Comparison of ENCODE assay signal across 8 cellular contexts in the genomic region with DNA sequence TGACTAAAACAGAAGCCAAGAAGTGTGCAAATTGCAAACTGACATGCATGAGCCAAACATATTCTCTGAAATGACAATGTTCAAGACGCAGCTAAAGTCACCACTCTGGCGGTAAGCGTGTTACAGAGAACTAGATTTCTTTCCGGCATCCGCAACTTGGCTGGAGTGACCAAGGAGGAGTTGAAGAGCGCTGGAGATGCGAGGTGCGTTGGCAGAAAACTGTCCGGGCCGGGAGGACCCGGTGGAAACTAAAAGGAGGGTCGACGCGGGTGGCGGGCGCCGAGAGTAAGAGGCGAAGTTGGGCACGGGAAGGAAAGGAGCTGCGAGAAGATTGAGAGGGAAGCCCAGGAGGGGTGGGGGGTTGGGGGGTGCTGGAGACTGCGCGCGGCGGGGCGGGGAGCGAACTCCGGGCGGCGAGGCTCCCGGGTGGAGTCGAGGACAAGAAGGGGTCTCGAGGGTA. TPM values are rescaled to one million over a fixed set of nuclear protein-coding genes. Genes with fewer than 3 reads are reported as not detected.
DNase-seq lines count a peak whose midpoint lies in the region; ATAC-seq and TF ChIP-seq lines count a peak whose summit lies in the region.

No MANE protein-coding gene starts in this region.

- TF ChIP-seq CTCF in CD4-positive, alpha-beta T cell (IDR thresholded peaks at IDR 0.05): no peak
- TF ChIP-seq CTCF in NB4 (IDR thresholded peaks at IDR 0.05; ENCODE audit: low read depth, low read length): no peak

- H3K36me3 Mint-ChIP-seq in CD4-positive, alpha-beta T cell (ENCODE audit: low read depth): peaks cover 5% of the 10 kb centered on the region
- peaks cover 12% of the 10 kb centered on the region for H3K36me3 Mint-ChIP-seq in activated T-helper 2 cell treated with anti-CD3 and anti-CD28 coated beads, Interferon-gamma antibody, Interleukin-2, Interleukin-4, amounts not matched to agents 10 μg/mL and 5 μg/mL and 100 μg/mL, durations not matched to agents 14 hours and 24 hours and 36 hours (ENCODE audit: low read depth)

- H3K27ac ChIP-seq in CD4-positive, alpha-beta T cell (ENCODE audit: low read depth, low read length): peak overlapping the region; percentile 55

- H3K4me3 ChIP-seq in NB4 (ENCODE audit: low read depth, low read length): peak overlapping the region; percentile 48

- peak; percentile 15 for ATAC-seq in CD4-positive, alpha-beta T cell (ENCODE audit: poor library complexity)
- ATAC-seq in GM21381 (IDR thresholded peaks at IDR 0.05; ENCODE audit: unreplicated experiment) (peak; percentile 11), left cardiac atrium (peak; percentile 12 to 16)

- intact Hi-C loops in CD4-positive, alpha-beta T cell (cut with DNase I, micrococcal nuclease): loop anchor here in 1 of 2 experiments (2.0 kb wide), 1 partner anchor 51 kb away; no protein-coding TSS in a partner anchor
- intact Hi-C loops in activated T-helper 2 cell treated with anti-CD3 and anti-CD28 coated beads, Interferon-gamma antibody, Interleukin-2, Interleukin-4, amounts not matched to agents 10 μg/mL and 5 μg/mL and 100 μg/mL, durations not matched to agents 14 hours and 24 hours and 36 hours (cut with micrococcal nuclease): loop anchor here (2.0 to 5.0 kb wide), 5 partner anchors 19 to 1280 kb away; a partner anchor contains a TSS
- intact Hi-C loops in left cardiac atrium (cut with DNase I): no loop called here

- no peaks in the 10 kb centered on the region for H3K9me3 Mint-ChIP-seq in CD4-positive, alpha-beta T cell
- H3K9me3 Mint-ChIP-seq in activated T-helper 2 cell treated with anti-CD3 and anti-CD28 coated beads, Interferon-gamma antibody, Interleukin-2, Interleukin-4, amounts not matched to agents 10 μg/mL and 5 μg/mL and 100 μg/mL, durations not matched to agents 14 hours and 24 hours and 36 hours: no peaks in the 10 kb centered on the region

- peak in 1 of 10 experiments; percentile 14 for DNase-seq in CD4-positive, alpha-beta T cell
- DNase-seq in NB4 (ENCODE audit: low read depth): peak; percentile 74
- DNase-seq in activated T-helper 2 cell treated with anti-CD3 and anti-CD28 coated beads, Interferon-gamma antibody, Interleukin-2, Interleukin-4, amounts not matched to agents 10 μg/mL and 5 μg/mL and 100 μg/mL, durations not matched to agents 14 hours and 24 hours and 36 hours (ENCODE audit: low spot score): peak; percentile 24
- peak; percentile 35 for DNase-seq in left cardiac atrium
- DNase-seq in renal cortical epithelial cell (ENCODE audit: low read depth): peak; percentile 17
- DNase-seq in NCI-H1105 treated with DMSO at 0.1 percent for 48 hours (lab: John Stamatoyannopoulos, UW): no peak
- DNase-seq in SHP77 treated with DMSO at 0.1 percent for 48 hours (lab: John Stamatoyannopoulos, UW): no peak

- peaks cover 48% of the 10 kb centered on the region for H3K4me1 Mint-ChIP-seq in CD4-positive, alpha-beta T cell (ENCODE audit: low read depth)
- H3K4me1 Mint-ChIP-seq in activated T-helper 2 cell treated with anti-CD3 and anti-CD28 coated beads, Interferon-gamma antibody, Interleukin-2, Interleukin-4, amounts not matched to agents 10 μg/mL and 5 μg/mL and 100 μg/mL, durations not matched to agents 14 hours and 24 hours and 36 hours (ENCODE audit: low read depth): peaks cover 42% of the 10 kb centered on the region

- CTCF ChIA-PET in CD4-positive, alpha-beta T cell (lab: Charles Lee): interaction anchor here (0.7 kb wide), 1 partner anchor 30 kb away, joined by 3 read pairs; no protein-coding TSS in a partner anchor

- H3K27me3 Mint-ChIP-seq in CD4-positive, alpha-beta T cell: no peaks in the 10 kb centered on the region
- H3K27me3 Mint-ChIP-seq in activated T-helper 2 cell treated with anti-CD3 and anti-CD28 coated beads, Interferon-gamma antibody, Interleukin-2, Interleukin-4, amounts not matched to agents 10 μg/mL and 5 μg/mL and 100 μg/mL, durations not matched to agents 14 hours and 24 hours and 36 hours (ENCODE audit: low read depth): no peaks in the 10 kb centered on the region

- peak overlapping the region; percentile 89 for H3K27ac Mint-ChIP-seq in CD4-positive, alpha-beta T cell
- peak overlapping the region; percentile 100 for H3K27ac Mint-ChIP-seq in activated T-helper 2 cell treated with anti-CD3 and anti-CD28 coated beads, Interferon-gamma antibody, Interleukin-2, Interleukin-4, amounts not matched to agents 10 μg/mL and 5 μg/mL and 100 μg/mL, durations not matched to agents 14 hours and 24 hours and 36 hours

- POLR2A ChIA-PET in CD4-positive, alpha-beta T cell (lab: Charles Lee): interaction anchor here (0.6 to 5.6 kb wide), 4 partner anchors 8 to 52 kb away, joined by 3 to 62 read pairs (median 4); a partner anchor contains a TSS

- H3K4me3 Mint-ChIP-seq in CD4-positive, alpha-beta T cell: peak overlapping the region; percentile 95
- H3K4me3 Mint-ChIP-seq in activated T-helper 2 cell treated with anti-CD3 and anti-CD28 coated beads, Interferon-gamma antibody, Interleukin-2, Interleukin-4, amounts not matched to agents 10 μg/mL and 5 μg/mL and 100 μg/mL, durations not matched to agents 14 hours and 24 hours and 36 hours (ENCODE audit: low read depth): peak overlapping the region; percentile 100

- no peaks in the 10 kb centered on the region for H3K27me3 ChIP-seq in CD4-positive, alpha-beta T cell (ENCODE audit: control insufficient read depth, insufficient read depth, low read length)

- no peaks in the 10 kb centered on the region for H3K9me3 ChIP-seq in CD4-positive, alpha-beta T cell (ENCODE audit: control insufficient read depth, low read length)

- no peak for TF ChIP-seq POLR2A in NB4 (IDR thresholded peaks at IDR 0.05; ENCODE audit: extremely low read depth, insufficient read length)

RNA-seq across cellular contexts. Expression of a gene that starts 0.8 kb away (rescaled TPM):
- total RNA-seq in CD4-positive, alpha-beta T cell: 10 to 100 TPM; 34.9 to 36.5 TPM
- total RNA-seq in activated T-helper 2 cell treated with anti-CD3 and anti-CD28 coated beads, Interferon-gamma antibody, Interleukin-2, Interleukin-4, amounts not matched to agents 10 μg/mL and 5 μg/mL and 100 μg/mL, durations not matched to agents 14 hours and 24 hours and 36 hours: 44.0 and 49.2 TPM in 2 replicates
- total RNA-seq in left cardiac atrium: 1 to 10 TPM; 5.6 to 6.6 TPM
- total RNA-seq in renal cortical epithelial cell: 57.7 and 140 TPM in 2 replicates

RNA-seq across cellular contexts. Expression of a gene that starts 52.0 kb away (rescaled TPM):
- 1 to 10 TPM; 7.2 to 9.1 TPM for total RNA-seq in CD4-positive, alpha-beta T cell
- total RNA-seq in activated T-helper 2 cell treated with anti-CD3 and anti-CD28 coated beads, Interferon-gamma antibody, Interleukin-2, Interleukin-4, amounts not matched to agents 10 μg/mL and 5 μg/mL and 100 μg/mL, durations not matched to agents 14 hours and 24 hours and 36 hours: 17.0 and 18.7 TPM in 2 replicates
- total RNA-seq in left cardiac atrium (10 to 100 TPM; 26.6 to 34.2 TPM), renal cortical epithelial cell (28.3 and 39.2 TPM in 2 replicates)

Comparison
In these comparisons a context has a peak if more than half of its experiments do, and no peak if none do; other contexts are left out.
1. DNase-seq: peak in NB4 (single experiment), activated T-helper 2 cell treated with anti-CD3 and anti-CD28 coated beads, Interferon-gamma antibody, Interleukin-2, Interleukin-4, amounts not matched to agents 10 μg/mL and 5 μg/mL and 100 μg/mL, durations not matched to agents 14 hours and 24 hours and 36 hours (single experiment), left cardiac atrium (single experiment) and renal cortical epithelial cell (single experiment); none in NCI-H1105 treated with DMSO at 0.1 percent for 48 hours (single experiment) and SHP77 treated with DMSO at 0.1 percent for 48 hours (single experiment).
2. Peak in every context shown above with its lines, with median percentiles within 50 percentile points of each other: ATAC-seq.